In genomic region chr7:88218836-88219605, GRCh38 we compare ENCODE assay signal across 2 cellular contexts.
TF ChIP-seq lines count a peak whose summit lies in the region.

No MANE protein-coding gene starts in this region.

TF ChIP-seq in liver, 16 proteins besides CTCF, POLR2A, EP300 and RAD21:
- TF ChIP-seq, protein P1, sequence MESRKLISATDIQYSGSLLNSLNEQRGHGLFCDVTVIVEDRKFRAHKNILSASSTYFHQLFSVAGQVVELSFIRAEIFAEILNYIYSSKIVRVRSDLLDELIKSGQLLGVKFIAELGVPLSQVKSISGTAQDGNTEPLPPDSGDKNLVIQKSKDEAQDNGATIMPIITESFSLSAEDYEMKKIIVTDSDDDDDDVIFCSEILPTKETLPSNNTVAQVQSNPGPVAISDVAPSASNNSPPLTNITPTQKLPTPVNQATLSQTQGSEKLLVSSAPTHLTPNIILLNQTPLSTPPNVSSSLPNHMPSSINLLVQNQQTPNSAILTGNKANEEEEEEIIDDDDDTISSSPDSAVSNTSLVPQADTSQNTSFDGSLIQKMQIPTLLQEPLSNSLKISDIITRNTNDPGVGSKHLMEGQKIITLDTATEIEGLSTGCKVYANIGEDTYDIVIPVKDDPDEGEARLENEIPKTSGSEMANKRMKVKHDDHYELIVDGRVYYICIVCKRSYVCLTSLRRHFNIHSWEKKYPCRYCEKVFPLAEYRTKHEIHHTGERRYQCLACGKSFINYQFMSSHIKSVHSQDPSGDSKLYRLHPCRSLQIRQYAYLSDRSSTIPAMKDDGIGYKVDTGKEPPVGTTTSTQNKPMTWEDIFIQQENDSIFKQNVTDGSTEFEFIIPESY (IDR thresholded peaks at IDR 0.05), result no peak
- TF ChIP-seq FOXA1 (IDR thresholded peaks at IDR 0.05) (no peak), TAF1 (conservative IDR thresholded peaks at IDR 0.05) (no peak), HNF4A (conservative IDR thresholded peaks at IDR 0.05) (no peak), JUND (IDR thresholded peaks at IDR 0.05) (no peak), HNF4G (IDR thresholded peaks at IDR 0.05) (no peak), GABPA (IDR thresholded peaks at IDR 0.05 in 1 of 2, conservative IDR thresholded peaks at IDR 0.05 in 1 of 2) (no peak), RXRA (IDR thresholded peaks at IDR 0.05) (no peak), NR2F2 (IDR thresholded peaks at IDR 0.05) (no peak), SP1 (IDR thresholded peaks at IDR 0.05) (no peak), EGR1 (IDR thresholded peaks at IDR 0.05; ENCODE audit: low read depth in 2 of 2) (no peak), YY1 (IDR thresholded peaks at IDR 0.05) (no peak), FOXA2 (IDR thresholded peaks at IDR 0.05) (no peak)
- TF ChIP-seq, protein P2, sequence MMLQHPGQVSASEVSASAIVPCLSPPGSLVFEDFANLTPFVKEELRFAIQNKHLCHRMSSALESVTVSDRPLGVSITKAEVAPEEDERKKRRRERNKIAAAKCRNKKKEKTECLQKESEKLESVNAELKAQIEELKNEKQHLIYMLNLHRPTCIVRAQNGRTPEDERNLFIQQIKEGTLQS (IDR thresholded peaks at IDR 0.05), result no peak
- TF ChIP-seq, protein P3, sequence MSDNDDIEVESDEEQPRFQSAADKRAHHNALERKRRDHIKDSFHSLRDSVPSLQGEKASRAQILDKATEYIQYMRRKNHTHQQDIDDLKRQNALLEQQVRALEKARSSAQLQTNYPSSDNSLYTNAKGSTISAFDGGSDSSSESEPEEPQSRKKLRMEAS (IDR thresholded peaks at IDR 0.05), result no peak
- TF ChIP-seq, protein P4, sequence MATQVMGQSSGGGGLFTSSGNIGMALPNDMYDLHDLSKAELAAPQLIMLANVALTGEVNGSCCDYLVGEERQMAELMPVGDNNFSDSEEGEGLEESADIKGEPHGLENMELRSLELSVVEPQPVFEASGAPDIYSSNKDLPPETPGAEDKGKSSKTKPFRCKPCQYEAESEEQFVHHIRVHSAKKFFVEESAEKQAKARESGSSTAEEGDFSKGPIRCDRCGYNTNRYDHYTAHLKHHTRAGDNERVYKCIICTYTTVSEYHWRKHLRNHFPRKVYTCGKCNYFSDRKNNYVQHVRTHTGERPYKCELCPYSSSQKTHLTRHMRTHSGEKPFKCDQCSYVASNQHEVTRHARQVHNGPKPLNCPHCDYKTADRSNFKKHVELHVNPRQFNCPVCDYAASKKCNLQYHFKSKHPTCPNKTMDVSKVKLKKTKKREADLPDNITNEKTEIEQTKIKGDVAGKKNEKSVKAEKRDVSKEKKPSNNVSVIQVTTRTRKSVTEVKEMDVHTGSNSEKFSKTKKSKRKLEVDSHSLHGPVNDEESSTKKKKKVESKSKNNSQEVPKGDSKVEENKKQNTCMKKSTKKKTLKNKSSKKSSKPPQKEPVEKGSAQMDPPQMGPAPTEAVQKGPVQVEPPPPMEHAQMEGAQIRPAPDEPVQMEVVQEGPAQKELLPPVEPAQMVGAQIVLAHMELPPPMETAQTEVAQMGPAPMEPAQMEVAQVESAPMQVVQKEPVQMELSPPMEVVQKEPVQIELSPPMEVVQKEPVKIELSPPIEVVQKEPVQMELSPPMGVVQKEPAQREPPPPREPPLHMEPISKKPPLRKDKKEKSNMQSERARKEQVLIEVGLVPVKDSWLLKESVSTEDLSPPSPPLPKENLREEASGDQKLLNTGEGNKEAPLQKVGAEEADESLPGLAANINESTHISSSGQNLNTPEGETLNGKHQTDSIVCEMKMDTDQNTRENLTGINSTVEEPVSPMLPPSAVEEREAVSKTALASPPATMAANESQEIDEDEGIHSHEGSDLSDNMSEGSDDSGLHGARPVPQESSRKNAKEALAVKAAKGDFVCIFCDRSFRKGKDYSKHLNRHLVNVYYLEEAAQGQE (IDR thresholded peaks at IDR 0.05), result no peak
TF ChIP-seq in liver: peak in this region for 0.

TF ChIP-seq in HepG2, 621 proteins besides CTCF, POLR2A, EP300 and RAD21 (continued from another document):
- TF ChIP-seq ZNF816 (CRISPR knock-in tag; IDR thresholded peaks at IDR 0.05; ENCODE audit: borderline replicate concordance) (no peak), IRF2 (CRISPR knock-in tag; IDR thresholded peaks at IDR 0.05) (no peak), ZGPAT (CRISPR knock-in tag; IDR thresholded peaks at IDR 0.05) (no peak), FOSL2 (CRISPR knock-in tag; IDR thresholded peaks at IDR 0.05) (no peak), ISX (CRISPR knock-in tag; conservative IDR thresholded peaks at IDR 0.05) (no peak), MIXL1 (CRISPR knock-in tag; IDR thresholded peaks at IDR 0.05) (no peak), ZNF773 (CRISPR knock-in tag; IDR thresholded peaks at IDR 0.05; ENCODE audit: borderline replicate concordance) (no peak), KDM5B (CRISPR knock-in tag; IDR thresholded peaks at IDR 0.05; ENCODE audit: borderline replicate concordance) (no peak), TCF12 (IDR thresholded peaks at IDR 0.05) (no peak), TCF12 (CRISPR knock-in tag; IDR thresholded peaks at IDR 0.05) (no peak), ZNF274 (CRISPR knock-in tag; IDR thresholded peaks at IDR 0.05) (no peak)
- TF ChIP-seq, protein P5, sequence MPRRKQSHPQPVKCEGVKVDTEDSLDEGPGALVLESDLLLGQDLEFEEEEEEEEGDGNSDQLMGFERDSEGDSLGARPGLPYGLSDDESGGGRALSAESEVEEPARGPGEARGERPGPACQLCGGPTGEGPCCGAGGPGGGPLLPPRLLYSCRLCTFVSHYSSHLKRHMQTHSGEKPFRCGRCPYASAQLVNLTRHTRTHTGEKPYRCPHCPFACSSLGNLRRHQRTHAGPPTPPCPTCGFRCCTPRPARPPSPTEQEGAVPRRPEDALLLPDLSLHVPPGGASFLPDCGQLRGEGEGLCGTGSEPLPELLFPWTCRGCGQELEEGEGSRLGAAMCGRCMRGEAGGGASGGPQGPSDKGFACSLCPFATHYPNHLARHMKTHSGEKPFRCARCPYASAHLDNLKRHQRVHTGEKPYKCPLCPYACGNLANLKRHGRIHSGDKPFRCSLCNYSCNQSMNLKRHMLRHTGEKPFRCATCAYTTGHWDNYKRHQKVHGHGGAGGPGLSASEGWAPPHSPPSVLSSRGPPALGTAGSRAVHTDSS (CRISPR knock-in tag; conservative IDR thresholded peaks at IDR 0.05), result no peak
- TF ChIP-seq, protein P6, sequence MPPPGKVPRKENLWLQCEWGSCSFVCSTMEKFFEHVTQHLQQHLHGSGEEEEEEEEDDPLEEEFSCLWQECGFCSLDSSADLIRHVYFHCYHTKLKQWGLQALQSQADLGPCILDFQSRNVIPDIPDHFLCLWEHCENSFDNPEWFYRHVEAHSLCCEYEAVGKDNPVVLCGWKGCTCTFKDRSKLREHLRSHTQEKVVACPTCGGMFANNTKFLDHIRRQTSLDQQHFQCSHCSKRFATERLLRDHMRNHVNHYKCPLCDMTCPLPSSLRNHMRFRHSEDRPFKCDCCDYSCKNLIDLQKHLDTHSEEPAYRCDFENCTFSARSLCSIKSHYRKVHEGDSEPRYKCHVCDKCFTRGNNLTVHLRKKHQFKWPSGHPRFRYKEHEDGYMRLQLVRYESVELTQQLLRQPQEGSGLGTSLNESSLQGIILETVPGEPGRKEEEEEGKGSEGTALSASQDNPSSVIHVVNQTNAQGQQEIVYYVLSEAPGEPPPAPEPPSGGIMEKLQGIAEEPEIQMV (CRISPR knock-in tag; IDR thresholded peaks at IDR 0.05; ENCODE audit: low read depth), result no peak
